ENCODE assay signal across 1 cellular context in the genomic region with DNA sequence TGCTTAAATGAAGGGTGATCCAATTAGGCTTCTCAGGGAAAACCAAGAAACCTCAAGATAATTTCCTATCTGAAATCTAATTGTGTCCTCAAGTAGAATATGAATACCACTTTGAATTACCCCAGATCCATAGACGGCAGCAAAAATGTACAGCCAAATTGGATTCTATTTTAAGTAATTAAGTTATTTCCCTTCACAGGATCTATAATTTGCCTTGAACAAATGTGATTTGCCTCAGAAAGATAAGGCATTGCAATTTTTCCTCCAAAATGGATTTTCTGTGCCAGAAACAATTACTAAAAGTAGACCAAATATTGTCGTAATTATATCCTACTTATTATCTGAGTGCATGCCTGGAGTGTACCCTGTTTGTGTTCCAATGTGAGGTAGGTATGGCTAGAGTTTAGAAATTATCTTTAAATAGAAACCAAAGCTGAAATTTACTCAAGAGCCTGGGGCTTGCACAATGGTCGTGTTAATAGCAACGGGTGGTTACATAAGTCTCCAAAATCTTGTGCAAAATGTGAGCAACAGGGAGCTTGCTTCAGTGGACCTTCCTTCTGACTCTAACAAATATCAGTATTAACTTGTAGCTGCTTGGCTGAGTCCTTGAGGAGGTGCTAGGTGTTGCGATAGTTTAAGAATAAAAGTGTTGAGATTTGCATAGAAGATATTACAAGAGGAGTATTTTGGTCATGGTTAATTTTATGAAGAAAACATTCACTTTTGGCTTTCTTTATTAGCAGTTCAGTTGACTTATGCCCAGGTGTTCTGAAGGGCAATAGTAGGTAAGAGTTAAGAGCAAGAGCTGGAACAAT.
TF ChIP-seq lines count a peak whose summit lies in the region.

No MANE protein-coding gene starts in this region.

TF ChIP-seq in GM12878, 131 proteins besides CTCF, POLR2A, EP300 and RAD21:
- TF ChIP-seq SRF (IDR thresholded peaks at IDR 0.05; ENCODE audit: low read depth in 2 of 2, low read length in 2 of 2) (no peak), CBX5 (IDR thresholded peaks at IDR 0.05; ENCODE audit: low read depth) (0 out of 2 replicates have a peak, but pooled peaks have one; percentile 8), ZSCAN29 (IDR thresholded peaks at IDR 0.05) (0 out of 2 replicates have a peak, but pooled peaks have one; percentile 35), LARP7 (IDR thresholded peaks at IDR 0.05) (no peak), CHD2 (IDR thresholded peaks at IDR 0.05; ENCODE audit: borderline replicate concordance, low read depth, low read length) (peak; percentile 54; the same call in 1 of the 2 replicates), POLR2AphosphoS2 (IDR thresholded peaks at IDR 0.05; ENCODE audit: low read depth, low read length) (peak; percentile 88), CBFB (IDR thresholded peaks at IDR 0.05; ENCODE audit: low read depth) (no peak), SMC3 (IDR thresholded peaks at IDR 0.05; ENCODE audit: borderline replicate concordance, low read length) (0 out of 2 replicates have a peak, but pooled peaks have one; percentile 8)
- TF ChIP-seq, protein P1, sequence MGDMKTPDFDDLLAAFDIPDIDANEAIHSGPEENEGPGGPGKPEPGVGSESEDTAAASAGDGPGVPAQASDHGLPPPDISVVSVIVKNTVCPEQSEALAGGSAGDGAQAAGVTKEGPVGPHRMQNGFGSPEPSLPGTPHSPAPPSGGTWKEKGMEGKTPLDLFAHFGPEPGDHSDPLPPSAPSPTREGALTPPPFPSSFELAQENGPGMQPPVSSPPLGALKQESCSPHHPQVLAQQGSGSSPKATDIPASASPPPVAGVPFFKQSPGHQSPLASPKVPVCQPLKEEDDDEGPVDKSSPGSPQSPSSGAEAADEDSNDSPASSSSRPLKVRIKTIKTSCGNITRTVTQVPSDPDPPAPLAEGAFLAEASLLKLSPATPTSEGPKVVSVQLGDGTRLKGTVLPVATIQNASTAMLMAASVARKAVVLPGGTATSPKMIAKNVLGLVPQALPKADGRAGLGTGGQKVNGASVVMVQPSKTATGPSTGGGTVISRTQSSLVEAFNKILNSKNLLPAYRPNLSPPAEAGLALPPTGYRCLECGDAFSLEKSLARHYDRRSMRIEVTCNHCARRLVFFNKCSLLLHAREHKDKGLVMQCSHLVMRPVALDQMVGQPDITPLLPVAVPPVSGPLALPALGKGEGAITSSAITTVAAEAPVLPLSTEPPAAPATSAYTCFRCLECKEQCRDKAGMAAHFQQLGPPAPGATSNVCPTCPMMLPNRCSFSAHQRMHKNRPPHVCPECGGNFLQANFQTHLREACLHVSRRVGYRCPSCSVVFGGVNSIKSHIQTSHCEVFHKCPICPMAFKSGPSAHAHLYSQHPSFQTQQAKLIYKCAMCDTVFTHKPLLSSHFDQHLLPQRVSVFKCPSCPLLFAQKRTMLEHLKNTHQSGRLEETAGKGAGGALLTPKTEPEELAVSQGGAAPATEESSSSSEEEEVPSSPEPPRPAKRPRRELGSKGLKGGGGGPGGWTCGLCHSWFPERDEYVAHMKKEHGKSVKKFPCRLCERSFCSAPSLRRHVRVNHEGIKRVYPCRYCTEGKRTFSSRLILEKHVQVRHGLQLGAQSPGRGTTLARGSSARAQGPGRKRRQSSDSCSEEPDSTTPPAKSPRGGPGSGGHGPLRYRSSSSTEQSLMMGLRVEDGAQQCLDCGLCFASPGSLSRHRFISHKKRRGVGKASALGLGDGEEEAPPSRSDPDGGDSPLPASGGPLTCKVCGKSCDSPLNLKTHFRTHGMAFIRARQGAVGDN (IDR thresholded peaks at IDR 0.05) = no peak; the same call in 1 of the 2 replicates
- TF ChIP-seq, protein P2, sequence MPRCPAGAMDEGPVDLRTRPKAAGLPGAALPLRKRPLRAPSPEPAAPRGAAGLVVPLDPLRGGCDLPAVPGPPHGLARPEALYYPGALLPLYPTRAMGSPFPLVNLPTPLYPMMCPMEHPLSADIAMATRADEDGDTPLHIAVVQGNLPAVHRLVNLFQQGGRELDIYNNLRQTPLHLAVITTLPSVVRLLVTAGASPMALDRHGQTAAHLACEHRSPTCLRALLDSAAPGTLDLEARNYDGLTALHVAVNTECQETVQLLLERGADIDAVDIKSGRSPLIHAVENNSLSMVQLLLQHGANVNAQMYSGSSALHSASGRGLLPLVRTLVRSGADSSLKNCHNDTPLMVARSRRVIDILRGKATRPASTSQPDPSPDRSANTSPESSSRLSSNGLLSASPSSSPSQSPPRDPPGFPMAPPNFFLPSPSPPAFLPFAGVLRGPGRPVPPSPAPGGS (IDR thresholded peaks at IDR 0.05; ENCODE audit: borderline replicate concordance, insufficient read depth, low read depth, low read length, poor library complexity, severe bottlenecking) = peak; percentile 12
- TF ChIP-seq, protein P3, sequence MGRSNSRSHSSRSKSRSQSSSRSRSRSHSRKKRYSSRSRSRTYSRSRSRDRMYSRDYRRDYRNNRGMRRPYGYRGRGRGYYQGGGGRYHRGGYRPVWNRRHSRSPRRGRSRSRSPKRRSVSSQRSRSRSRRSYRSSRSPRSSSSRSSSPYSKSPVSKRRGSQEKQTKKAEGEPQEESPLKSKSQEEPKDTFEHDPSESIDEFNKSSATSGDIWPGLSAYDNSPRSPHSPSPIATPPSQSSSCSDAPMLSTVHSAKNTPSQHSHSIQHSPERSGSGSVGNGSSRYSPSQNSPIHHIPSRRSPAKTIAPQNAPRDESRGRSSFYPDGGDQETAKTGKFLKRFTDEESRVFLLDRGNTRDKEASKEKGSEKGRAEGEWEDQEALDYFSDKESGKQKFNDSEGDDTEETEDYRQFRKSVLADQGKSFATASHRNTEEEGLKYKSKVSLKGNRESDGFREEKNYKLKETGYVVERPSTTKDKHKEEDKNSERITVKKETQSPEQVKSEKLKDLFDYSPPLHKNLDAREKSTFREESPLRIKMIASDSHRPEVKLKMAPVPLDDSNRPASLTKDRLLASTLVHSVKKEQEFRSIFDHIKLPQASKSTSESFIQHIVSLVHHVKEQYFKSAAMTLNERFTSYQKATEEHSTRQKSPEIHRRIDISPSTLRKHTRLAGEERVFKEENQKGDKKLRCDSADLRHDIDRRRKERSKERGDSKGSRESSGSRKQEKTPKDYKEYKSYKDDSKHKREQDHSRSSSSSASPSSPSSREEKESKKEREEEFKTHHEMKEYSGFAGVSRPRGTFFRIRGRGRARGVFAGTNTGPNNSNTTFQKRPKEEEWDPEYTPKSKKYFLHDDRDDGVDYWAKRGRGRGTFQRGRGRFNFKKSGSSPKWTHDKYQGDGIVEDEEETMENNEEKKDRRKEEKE (IDR thresholded peaks at IDR 0.05) = 0 out of 2 replicates have a peak, but pooled peaks have one; percentile 59
- TF ChIP-seq, protein P4, sequence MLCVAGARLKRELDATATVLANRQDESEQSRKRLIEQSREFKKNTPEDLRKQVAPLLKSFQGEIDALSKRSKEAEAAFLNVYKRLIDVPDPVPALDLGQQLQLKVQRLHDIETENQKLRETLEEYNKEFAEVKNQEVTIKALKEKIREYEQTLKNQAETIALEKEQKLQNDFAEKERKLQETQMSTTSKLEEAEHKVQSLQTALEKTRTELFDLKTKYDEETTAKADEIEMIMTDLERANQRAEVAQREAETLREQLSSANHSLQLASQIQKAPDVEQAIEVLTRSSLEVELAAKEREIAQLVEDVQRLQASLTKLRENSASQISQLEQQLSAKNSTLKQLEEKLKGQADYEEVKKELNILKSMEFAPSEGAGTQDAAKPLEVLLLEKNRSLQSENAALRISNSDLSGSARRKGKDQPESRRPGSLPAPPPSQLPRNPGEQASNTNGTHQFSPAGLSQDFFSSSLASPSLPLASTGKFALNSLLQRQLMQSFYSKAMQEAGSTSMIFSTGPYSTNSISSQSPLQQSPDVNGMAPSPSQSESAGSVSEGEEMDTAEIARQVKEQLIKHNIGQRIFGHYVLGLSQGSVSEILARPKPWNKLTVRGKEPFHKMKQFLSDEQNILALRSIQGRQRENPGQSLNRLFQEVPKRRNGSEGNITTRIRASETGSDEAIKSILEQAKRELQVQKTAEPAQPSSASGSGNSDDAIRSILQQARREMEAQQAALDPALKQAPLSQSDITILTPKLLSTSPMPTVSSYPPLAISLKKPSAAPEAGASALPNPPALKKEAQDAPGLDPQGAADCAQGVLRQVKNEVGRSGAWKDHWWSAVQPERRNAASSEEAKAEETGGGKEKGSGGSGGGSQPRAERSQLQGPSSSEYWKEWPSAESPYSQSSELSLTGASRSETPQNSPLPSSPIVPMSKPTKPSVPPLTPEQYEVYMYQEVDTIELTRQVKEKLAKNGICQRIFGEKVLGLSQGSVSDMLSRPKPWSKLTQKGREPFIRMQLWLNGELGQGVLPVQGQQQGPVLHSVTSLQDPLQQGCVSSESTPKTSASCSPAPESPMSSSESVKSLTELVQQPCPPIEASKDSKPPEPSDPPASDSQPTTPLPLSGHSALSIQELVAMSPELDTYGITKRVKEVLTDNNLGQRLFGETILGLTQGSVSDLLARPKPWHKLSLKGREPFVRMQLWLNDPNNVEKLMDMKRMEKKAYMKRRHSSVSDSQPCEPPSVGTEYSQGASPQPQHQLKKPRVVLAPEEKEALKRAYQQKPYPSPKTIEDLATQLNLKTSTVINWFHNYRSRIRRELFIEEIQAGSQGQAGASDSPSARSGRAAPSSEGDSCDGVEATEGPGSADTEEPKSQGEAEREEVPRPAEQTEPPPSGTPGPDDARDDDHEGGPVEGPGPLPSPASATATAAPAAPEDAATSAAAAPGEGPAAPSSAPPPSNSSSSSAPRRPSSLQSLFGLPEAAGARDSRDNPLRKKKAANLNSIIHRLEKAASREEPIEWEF (IDR thresholded peaks at IDR 0.05; ENCODE audit: insufficient replicate concordance, low read depth, low read length) = peak; percentile 9
TF ChIP-seq in GM12878: peak in this region for 8.
